Comparison of ENCODE assay signal across 34 cellular contexts in the genomic region with DNA sequence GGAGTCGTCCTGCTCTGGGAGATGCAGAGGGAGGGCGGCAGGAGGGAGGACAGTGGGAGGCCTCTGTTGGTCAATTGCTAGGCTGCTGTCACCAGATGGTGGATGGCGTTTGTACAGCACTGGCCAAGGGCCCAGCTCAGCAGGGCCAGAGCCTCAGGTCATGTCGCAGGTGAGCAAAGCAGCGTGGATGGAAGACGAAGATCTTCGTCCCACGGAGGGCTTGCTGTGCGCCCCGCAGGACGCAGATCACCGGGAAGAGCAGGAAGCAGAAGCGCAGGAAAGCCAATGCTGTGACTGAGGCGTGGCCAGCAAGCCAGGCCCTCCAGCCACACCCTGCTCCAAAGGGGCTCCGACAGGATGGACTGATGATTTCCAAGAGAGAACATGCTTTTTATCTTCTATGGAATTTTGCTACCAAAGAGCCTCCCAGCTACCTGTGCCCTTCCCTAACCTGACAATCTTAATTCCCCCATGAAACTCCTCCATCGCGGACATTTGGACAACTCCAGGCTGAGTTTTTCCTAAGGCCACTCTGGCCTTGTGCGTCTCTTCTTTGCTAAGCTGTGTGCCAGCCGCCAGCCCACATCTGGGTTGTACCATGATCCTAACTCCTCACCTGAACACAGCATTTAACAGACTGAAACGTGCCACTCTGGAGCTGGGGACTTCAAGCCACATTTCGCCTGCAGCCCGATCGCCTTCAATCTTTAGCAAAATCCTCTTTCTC. TPM values are rescaled to one million over a fixed set of nuclear protein-coding genes. Genes with fewer than 3 reads are reported as not detected.
"Had no signal": no experiment of that assay in that cellular context is flagged by ENCODE, and none has a peak within 500 bp of the region (broad histone marks: within the 10 kb centered on the region; RNA-seq: fewer than 3 reads in every experiment).

No MANE protein-coding gene starts in this region.

- ATAC-seq: activated T-cell treated with anti-CD3 and anti-CD28 coated beads, Interleukin-2, amount 50 U/mL, for 72 hours; body of pancreas; effector memory CD8-positive, alpha-beta T cell; gastroesophageal sphincter; left colon; stimulated activated memory B cell treated with anti-CD40 and anti-IgM and Interleukin-4, amounts not matched to agents 10 μg/mL and 1 μg/mL and 100 μg/mL, for 72 hours; stimulated activated naive CD8-positive, alpha-beta T cell treated with anti-CD3 and anti-CD28 coated beads, Interleukin-15, amount 100 ng/mL, for 72 hours had no signal

- H3K36me3 Mint-ChIP-seq: activated naive CD8-positive, alpha-beta T cell; immature natural killer cell; mesothelial cell of epicardium; naive B cell; stimulated activated memory B cell treated with anti-CD40 and anti-IgM and Interleukin-4, amounts not matched to agents 10 μg/mL and 1 μg/mL and 100 μg/mL, for 72 hours had no signal

- H3K36me3 ChIP-seq: cardiac muscle cell, gastroesophageal sphincter, ovary, prostate gland, sigmoid colon, vagina had no signal

- H3K4me3 Mint-ChIP-seq: activated naive CD8-positive, alpha-beta T cell; activated T-cell treated with anti-CD3 and anti-CD28 coated beads, Interleukin-2, amount 50 U/mL, for 72 hours; effector memory CD8-positive, alpha-beta T cell; mesothelial cell of epicardium; nephron progenitor cell; stimulated activated memory B cell treated with anti-CD40 and anti-IgM and Interleukin-4, amounts not matched to agents 10 μg/mL and 1 μg/mL and 100 μg/mL, for 72 hours; stimulated activated naive CD8-positive, alpha-beta T cell treated with anti-CD3 and anti-CD28 coated beads, Interleukin-15, amount 100 ng/mL, for 72 hours had no signal

- H3K27ac Mint-ChIP-seq: activated naive CD8-positive, alpha-beta T cell; activated T-cell treated with anti-CD3 and anti-CD28 coated beads, Interleukin-2, amount 50 U/mL, for 72 hours; effector memory CD8-positive, alpha-beta T cell; immature natural killer cell; mesothelial cell of epicardium; nephron progenitor cell; stimulated activated memory B cell treated with anti-CD40 and anti-IgM and Interleukin-4, amounts not matched to agents 10 μg/mL and 1 μg/mL and 100 μg/mL, for 72 hours; stimulated activated naive CD8-positive, alpha-beta T cell treated with anti-CD3 and anti-CD28 coated beads, Interleukin-15, amount 100 ng/mL, for 72 hours had no signal

- DNase-seq: activated CD4-positive, alpha-beta T cell treated with anti-CD3 and anti-CD28 coated beads for 1 hour; activated naive CD4-positive, alpha-beta T cell; activated T-cell treated with anti-CD3 and anti-CD28 coated beads for 4 hours; activated T-cell treated with anti-CD3 and anti-CD28 coated beads, Interleukin-2, amount 50 U/mL, for 72 hours; aorta; body of pancreas; cortex of kidney; effector memory CD8-positive, alpha-beta T cell; erythroblast; head of caudate nucleus; hippocampal formation; immature natural killer cell; kidney; left colon; mammary epithelial cell; naive B cell; nephron progenitor cell; ovary; sigmoid colon; small intestine; stimulated activated CD4-positive, alpha-beta T cell treated with anti-CD3 and anti-CD28 coated beads, Interleukin-4, amount 100 ng/mL, for 4 hours; stimulated activated CD8-positive, alpha-beta memory T cell treated with anti-CD3 and anti-CD28 coated beads, Interleukin-4, amount 100 ng/mL, for 48 hours; stimulated activated naive CD8-positive, alpha-beta T cell treated with anti-CD3 and anti-CD28 coated beads, Interleukin-15, amount 100 ng/mL, for 72 hours; T-helper 1 cell; T1000 had no signal

- H3K27me3 Mint-ChIP-seq: activated naive CD8-positive, alpha-beta T cell had no signal

- H3K27ac ChIP-seq: body of pancreas, cardiac muscle cell, gastroesophageal sphincter, ovary, prostate gland, sigmoid colon, upper lobe of left lung, vagina had no signal

- H3K9me3 ChIP-seq: body of pancreas, gastroesophageal sphincter, ovary, prostate gland, sigmoid colon, upper lobe of left lung, vagina had no signal

- H3K9me3 Mint-ChIP-seq: activated T-cell treated with anti-CD3 and anti-CD28 coated beads, Interleukin-2, amount 50 U/mL, for 72 hours; effector memory CD8-positive, alpha-beta T cell; mesothelial cell of epicardium; naive B cell; nephron progenitor cell; stimulated activated memory B cell treated with anti-CD40 and anti-IgM and Interleukin-4, amounts not matched to agents 10 μg/mL and 1 μg/mL and 100 μg/mL, for 72 hours; stimulated activated naive CD8-positive, alpha-beta T cell treated with anti-CD3 and anti-CD28 coated beads, Interleukin-15, amount 100 ng/mL, for 72 hours had no signal

- H3K4me3 ChIP-seq: body of pancreas, cardiac muscle cell, gastroesophageal sphincter, ovary, prostate gland, sigmoid colon, upper lobe of left lung, vagina had no signal

- H3K27me3 ChIP-seq: ovary had no signal

RNA-seq across cellular contexts. Expression of gene SLCO4A1, which starts 3.5 kb away (rescaled TPM):
- total RNA-seq: chondrocyte had no signal
